Comparison of ENCODE assay signal across 12 cellular contexts in genomic region chr12:13727707-13728147, GRCh38.
DNase-seq lines count a peak whose midpoint lies in the region; ATAC-seq and TF ChIP-seq lines count a peak whose summit lies in the region.
"Had no signal": no experiment of that assay in that cellular context is flagged by ENCODE, and none has a peak within 500 bp of the region (broad histone marks: within the 10 kb centered on the region; RNA-seq: fewer than 3 reads in every experiment).

No MANE protein-coding gene starts in this region.

- TF ChIP-seq RAD21 in Ishikawa (IDR thresholded peaks at IDR 0.05; ENCODE audit: low read depth) = no peak

- peak; percentile 88 for TF ChIP-seq EP300 in Ishikawa (IDR thresholded peaks at IDR 0.05; ENCODE audit: borderline replicate concordance)

- DNase-seq in COLO668 (lab: John Stamatoyannopoulos, UW; ENCODE audit: unreplicated experiment) (peak; percentile 64), NCI-H69 (lab: John Stamatoyannopoulos, UW) (peak; percentile 96), epithelial cell of proximal tubule (ENCODE audit: low read depth) (peak; percentile 97), cerebellar cortex (ENCODE audit: low spot score) (no peak), cerebellar nuclear complex (lab: John Stamatoyannopoulos, UW) (no peak)
- DNase-seq in stimulated activated CD4-positive, alpha-beta T cell treated with anti-CD3 and anti-CD28 coated beads, Interleukin-4, amount 100 ng/mL, for 4 hours = no peak
- DNase-seq: activated CD4-positive, alpha-beta T cell treated with anti-CD3 and anti-CD28 coated beads for 4 hours; activated naive CD8-positive, alpha-beta T cell treated with anti-CD3 and anti-CD28 coated beads, Interleukin-2, amount 50 U/mL, for 24 hours; activated T-cell treated with anti-CD3 and anti-CD28 coated beads, Interleukin-2, amount 50 U/mL, for 1 hour; trophoblast cell had no signal

- ATAC-seq in HG03097 (IDR thresholded peaks at IDR 0.05; ENCODE audit: low FRiP score, unreplicated experiment) = no peak
- ATAC-seq: activated naive CD8-positive, alpha-beta T cell treated with anti-CD3 and anti-CD28 coated beads, Interleukin-2, amount 50 U/mL, for 24 hours had no signal

- TF ChIP-seq CTCF in epithelial cell of proximal tubule (conservative IDR thresholded peaks at IDR 0.05; ENCODE audit: low read depth, low read length) = no peak

- H3K4me3 ChIP-seq in epithelial cell of proximal tubule (ENCODE audit: low read depth, low read length) = no peak overlapping the region

TF ChIP-seq in Ishikawa, 13 proteins besides CTCF, POLR2A, EP300 and RAD21:
- TF ChIP-seq, protein P1, sequence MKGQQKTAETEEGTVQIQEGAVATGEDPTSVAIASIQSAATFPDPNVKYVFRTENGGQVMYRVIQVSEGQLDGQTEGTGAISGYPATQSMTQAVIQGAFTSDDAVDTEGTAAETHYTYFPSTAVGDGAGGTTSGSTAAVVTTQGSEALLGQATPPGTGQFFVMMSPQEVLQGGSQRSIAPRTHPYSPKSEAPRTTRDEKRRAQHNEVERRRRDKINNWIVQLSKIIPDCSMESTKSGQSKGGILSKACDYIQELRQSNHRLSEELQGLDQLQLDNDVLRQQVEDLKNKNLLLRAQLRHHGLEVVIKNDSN (IDR thresholded peaks at IDR 0.05) = peak; percentile 83
- TF ChIP-seq TCF12 (IDR thresholded peaks at IDR 0.05; ENCODE audit: low read depth) (peak; percentile 90), MAX (IDR thresholded peaks at IDR 0.05) (peak; percentile 61), NFIC (IDR thresholded peaks at IDR 0.05) (peak; percentile 93), TEAD4 (IDR thresholded peaks at IDR 0.05) (peak; percentile 18; the same call in 1 of the 2 replicates), CREB1 (IDR thresholded peaks at IDR 0.05; ENCODE audit: low read depth) (no peak), EGR1 (IDR thresholded peaks at IDR 0.05) (no peak), REST (IDR thresholded peaks at IDR 0.05; ENCODE audit: low read depth) (no peak), TAF1 (IDR thresholded peaks at IDR 0.05; ENCODE audit: low read depth) (no peak), ZBTB7A (IDR thresholded peaks at IDR 0.05; ENCODE audit: low read depth) (no peak), FOXM1 (IDR thresholded peaks at IDR 0.05; ENCODE audit: borderline replicate concordance, low read depth) (peak; percentile 41; the same call in 1 of the 2 replicates), CEBPB (IDR thresholded peaks at IDR 0.05) (no peak; the same call in 1 of the 2 replicates), YY1 (IDR thresholded peaks at IDR 0.05; ENCODE audit: low read depth) (peak; percentile 64)

Comparison
In these comparisons a context has a peak if more than half of its experiments do, and no peak if none do; other contexts are left out.
1. DNase-seq: peak in COLO668 (single experiment), NCI-H69 (single experiment) and epithelial cell of proximal tubule (single experiment); none in stimulated activated CD4-positive, alpha-beta T cell treated with anti-CD3 and anti-CD28 coated beads, Interleukin-4, amount 100 ng/mL, for 4 hours (0 of 2), cerebellar cortex (single experiment) and cerebellar nuclear complex (0 of 2).